14 cellular contexts compared by ENCODE assay signal in the genomic region with DNA sequence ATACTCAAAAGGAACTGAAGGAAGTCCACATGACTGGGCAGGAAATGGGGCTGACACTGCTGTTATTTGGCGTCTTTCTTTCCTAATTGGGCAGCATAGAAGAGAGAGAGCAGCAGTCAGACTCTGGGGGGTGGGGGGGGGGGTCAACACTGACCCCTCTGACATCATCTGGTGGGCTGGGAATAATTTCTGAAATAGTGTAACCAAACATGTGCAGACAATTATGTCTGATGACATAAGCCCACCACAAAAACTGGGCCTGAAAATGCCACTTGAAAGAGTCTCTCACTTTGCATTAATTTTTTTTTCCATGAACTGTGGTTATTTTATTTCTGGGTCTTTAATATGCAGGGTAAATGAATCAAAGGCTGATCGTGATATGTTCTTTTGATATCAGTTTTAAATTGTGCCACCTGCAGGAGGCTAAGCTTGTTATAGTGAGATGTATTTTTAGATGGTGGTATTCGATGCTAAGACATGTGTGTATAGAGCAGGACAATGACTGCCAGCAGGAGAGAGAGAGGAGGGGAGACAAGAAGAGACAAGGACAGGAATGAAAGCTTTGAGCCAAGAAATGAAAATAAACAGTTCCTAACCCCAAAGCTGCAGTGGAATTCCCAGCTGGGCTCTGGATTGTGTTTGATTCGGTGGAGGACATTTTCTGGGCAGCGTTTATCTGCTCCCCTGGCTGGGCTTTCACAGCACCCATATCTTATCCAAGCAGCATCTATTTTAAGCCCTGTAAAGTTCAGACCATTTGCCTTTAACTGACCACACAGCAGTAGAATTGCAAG.
A peak's percentile ranks its signal among the peaks of the same experiment; 100 is the strongest.
DNase-seq lines count a peak whose midpoint lies in the region; ATAC-seq and TF ChIP-seq lines count a peak whose summit lies in the region.
"Had no signal": no experiment of that assay in that cellular context is flagged by ENCODE, and none has a peak within 500 bp of the region (broad histone marks: within the 10 kb centered on the region; RNA-seq: fewer than 3 reads in every experiment).

No MANE protein-coding gene starts in this region.

- no peak for ATAC-seq in WTC11
- ATAC-seq in stimulated activated naive B cell treated with anti-CD40 and anti-IgM and Interleukin-4, amounts not matched to agents 10 μg/mL and 1 μg/mL and 100 μg/mL, for 72 hours (replicated peaks): no peak
- ATAC-seq: activated CD4-positive, alpha-beta T cell treated with anti-CD3 and anti-CD28 coated beads for 36 hours had no signal

- peak; percentile 61 for DNase-seq in AG08396 (ENCODE audit: low spot score)
- DNase-seq in WTC11 (ENCODE audit: low spot score): no peak
- DNase-seq in fibroblast of the aortic adventitia (ENCODE audit: low read depth): peak; percentile 95
- DNase-seq in nephron progenitor cell: no peak
- no peak for DNase-seq in OCI-LY7 (ENCODE audit: low spot score)
- DNase-seq in stimulated activated naive B cell treated with anti-CD40 and anti-IgM and Interleukin-4, amounts not matched to agents 10 μg/mL and 1 μg/mL and 100 μg/mL, for 72 hours: no peak
- DNase-seq in activated CD8-positive, alpha-beta memory T cell treated with anti-CD3 and anti-CD28 coated beads, Interleukin-2, amount 50 U/mL, for 4 hours: no peak
- no peak for DNase-seq in stimulated activated CD4-positive, alpha-beta T cell treated with anti-CD3 and anti-CD28 coated beads, Interleukin-4, amount 100 ng/mL, for 4 hours
- DNase-seq: activated CD4-positive, alpha-beta T cell treated with anti-CD3 and anti-CD28 coated beads for 36 hours; DMS79; foreskin melanocyte; NCI-H1694; trophoblast cell had no signal

- H3K4me1 Mint-ChIP-seq in WTC11 (peaks cover 13% of the 10 kb centered on the region), nephron progenitor cell (peaks cover 18% of the 10 kb centered on the region)
- no peaks in the 10 kb centered on the region for H3K4me1 Mint-ChIP-seq in stimulated activated naive B cell treated with anti-CD40 and anti-IgM and Interleukin-4, amounts not matched to agents 10 μg/mL and 1 μg/mL and 100 μg/mL, for 72 hours
- H3K4me1 Mint-ChIP-seq: activated CD4-positive, alpha-beta T cell treated with anti-CD3 and anti-CD28 coated beads for 36 hours had no signal

- H3K79me2 ChIP-seq in OCI-LY7 (ENCODE audit: insufficient read depth, low read depth, low read length): no peaks in the 10 kb centered on the region

- peaks cover 40% of the 10 kb centered on the region for H3K36me3 Mint-ChIP-seq in WTC11
- H3K36me3 Mint-ChIP-seq in nephron progenitor cell (ENCODE audit: low read depth): peaks cover 79% of the 10 kb centered on the region
- H3K36me3 Mint-ChIP-seq in stimulated activated naive B cell treated with anti-CD40 and anti-IgM and Interleukin-4, amounts not matched to agents 10 μg/mL and 1 μg/mL and 100 μg/mL, for 72 hours: no peaks in the 10 kb centered on the region

- H3K27ac Mint-ChIP-seq in WTC11 (0 out of 2 replicates have a peak overlapping the region, but pooled peaks have one; percentile 1), nephron progenitor cell (peak overlapping the region; percentile 5)
- no peak overlapping the region for H3K27ac Mint-ChIP-seq in stimulated activated naive B cell treated with anti-CD40 and anti-IgM and Interleukin-4, amounts not matched to agents 10 μg/mL and 1 μg/mL and 100 μg/mL, for 72 hours
- H3K27ac Mint-ChIP-seq: activated CD4-positive, alpha-beta T cell treated with anti-CD3 and anti-CD28 coated beads for 36 hours had no signal

- H3K4me2 ChIP-seq in OCI-LY7 (ENCODE audit: low read length): no peak overlapping the region

- no peak overlapping the region for H3K27ac ChIP-seq in OCI-LY7 (ENCODE audit: low read depth, low read length, poor library complexity, severe bottlenecking)
- H3K27ac ChIP-seq: SK-N-MC had no signal

- H3K9me3 Mint-ChIP-seq in WTC11 (no peaks in the 10 kb centered on the region), nephron progenitor cell (no peaks in the 10 kb centered on the region)
- peaks cover 0 to 3% of the 10 kb centered on the region in 2 donors for H3K9me3 Mint-ChIP-seq in stimulated activated naive B cell treated with anti-CD40 and anti-IgM and Interleukin-4, amounts not matched to agents 10 μg/mL and 1 μg/mL and 100 μg/mL, for 72 hours

- H2AFZ ChIP-seq in OCI-LY7 (ENCODE audit: low read length): no peak overlapping the region

- no peaks in the 10 kb centered on the region for H3K4me1 ChIP-seq in OCI-LY7 (ENCODE audit: insufficient read depth, low read length, poor library complexity, severe bottlenecking)

- no peak overlapping the region for H3K4me3 ChIP-seq in fibroblast of the aortic adventitia (ENCODE audit: low read depth, low read length)
- no peak overlapping the region for H3K4me3 ChIP-seq in OCI-LY7 (ENCODE audit: low read depth, low read length, poor library complexity, severe bottlenecking)
- H3K4me3 ChIP-seq: SK-N-MC had no signal

- H3K9me3 ChIP-seq in OCI-LY7 (ENCODE audit: low read length): no peaks in the 10 kb centered on the region

- no peak overlapping the region for H3K4me3 Mint-ChIP-seq in WTC11
- no peak overlapping the region for H3K4me3 Mint-ChIP-seq in nephron progenitor cell
- no peak overlapping the region for H3K4me3 Mint-ChIP-seq in stimulated activated naive B cell treated with anti-CD40 and anti-IgM and Interleukin-4, amounts not matched to agents 10 μg/mL and 1 μg/mL and 100 μg/mL, for 72 hours
- H3K4me3 Mint-ChIP-seq: activated CD4-positive, alpha-beta T cell treated with anti-CD3 and anti-CD28 coated beads for 36 hours had no signal

- no peaks in the 10 kb centered on the region for H3K9me2 ChIP-seq in OCI-LY7 (ENCODE audit: insufficient read depth, low read length)

- POLR2A ChIA-PET in WTC11 (lab: Charles Lee) (no interaction called here), OCI-LY7 (lab: Charles Lee) (no interaction called here)

- intact Hi-C loops in OCI-LY7 (cut with micrococcal nuclease; ENCODE audit: unreplicated experiment): no loop called here

- no TSS peak for BruUV-seq in OCI-LY7 (replicated peaks; lab: Mats Ljungman, UMichigan)

- H3K27me3 Mint-ChIP-seq in WTC11 (ENCODE audit: low read depth): no peaks in the 10 kb centered on the region
- H3K27me3 Mint-ChIP-seq in nephron progenitor cell (ENCODE audit: low read depth, poor library complexity): no peaks in the 10 kb centered on the region
- H3K27me3 Mint-ChIP-seq in stimulated activated naive B cell treated with anti-CD40 and anti-IgM and Interleukin-4, amounts not matched to agents 10 μg/mL and 1 μg/mL and 100 μg/mL, for 72 hours: no peaks in the 10 kb centered on the region
- H3K27me3 Mint-ChIP-seq: activated CD4-positive, alpha-beta T cell treated with anti-CD3 and anti-CD28 coated beads for 36 hours had no signal

- no peaks in the 10 kb centered on the region for H4K20me1 ChIP-seq in OCI-LY7 (ENCODE audit: insufficient read depth, low read length)

- no peak for TF ChIP-seq CTCF in WTC11 (IDR thresholded peaks at IDR 0.05)
- TF ChIP-seq CTCF in fibroblast of the aortic adventitia (IDR thresholded peaks at IDR 0.05; ENCODE audit: insufficient read depth, low read length): peak; percentile 27
- no peak for TF ChIP-seq CTCF in nephron progenitor cell (IDR thresholded peaks at IDR 0.05)
- TF ChIP-seq CTCF in OCI-LY7 (conservative IDR thresholded peaks at IDR 0.05; ENCODE audit: low read length): no peak

- no peaks in the 10 kb centered on the region for H3K36me3 ChIP-seq in OCI-LY7 (ENCODE audit: insufficient read depth, low read length)

- CTCF ChIA-PET in WTC11 (lab: Charles Lee): interaction anchor here (1.2 to 1.3 kb wide), 2 partner anchors 34 to 36 kb away, joined by 3 read pairs; no protein-coding TSS in a partner anchor
- CTCF ChIA-PET in OCI-LY7 (lab: Charles Lee; ENCODE audit: unreplicated experiment): no interaction called here

TF ChIP-seq in WTC11, 78 proteins besides CTCF, POLR2A, EP300 and RAD21 (continues in another document):
- TF ChIP-seq CBFB (CRISPR knock-in tag; IDR thresholded peaks at IDR 0.05; ENCODE audit: low read depth) (no peak), ELF4 (CRISPR knock-in tag; IDR thresholded peaks at IDR 0.05; ENCODE audit: low read depth) (no peak), ZNF219 (CRISPR knock-in tag; IDR thresholded peaks at IDR 0.05; ENCODE audit: borderline replicate concordance) (no peak), NFATC4 (CRISPR knock-in tag; IDR thresholded peaks at IDR 0.05) (no peak), ZSCAN18 (CRISPR knock-in tag; IDR thresholded peaks at IDR 0.05) (no peak)
- TF ChIP-seq, protein P1, sequence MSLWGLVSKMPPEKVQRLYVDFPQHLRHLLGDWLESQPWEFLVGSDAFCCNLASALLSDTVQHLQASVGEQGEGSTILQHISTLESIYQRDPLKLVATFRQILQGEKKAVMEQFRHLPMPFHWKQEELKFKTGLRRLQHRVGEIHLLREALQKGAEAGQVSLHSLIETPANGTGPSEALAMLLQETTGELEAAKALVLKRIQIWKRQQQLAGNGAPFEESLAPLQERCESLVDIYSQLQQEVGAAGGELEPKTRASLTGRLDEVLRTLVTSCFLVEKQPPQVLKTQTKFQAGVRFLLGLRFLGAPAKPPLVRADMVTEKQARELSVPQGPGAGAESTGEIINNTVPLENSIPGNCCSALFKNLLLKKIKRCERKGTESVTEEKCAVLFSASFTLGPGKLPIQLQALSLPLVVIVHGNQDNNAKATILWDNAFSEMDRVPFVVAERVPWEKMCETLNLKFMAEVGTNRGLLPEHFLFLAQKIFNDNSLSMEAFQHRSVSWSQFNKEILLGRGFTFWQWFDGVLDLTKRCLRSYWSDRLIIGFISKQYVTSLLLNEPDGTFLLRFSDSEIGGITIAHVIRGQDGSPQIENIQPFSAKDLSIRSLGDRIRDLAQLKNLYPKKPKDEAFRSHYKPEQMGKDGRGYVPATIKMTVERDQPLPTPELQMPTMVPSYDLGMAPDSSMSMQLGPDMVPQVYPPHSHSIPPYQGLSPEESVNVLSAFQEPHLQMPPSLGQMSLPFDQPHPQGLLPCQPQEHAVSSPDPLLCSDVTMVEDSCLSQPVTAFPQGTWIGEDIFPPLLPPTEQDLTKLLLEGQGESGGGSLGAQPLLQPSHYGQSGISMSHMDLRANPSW (CRISPR knock-in tag; conservative IDR thresholded peaks at IDR 0.05; ENCODE audit: low read depth): no peak

Comparison
In these comparisons a context has a peak if more than half of its experiments do, and no peak if none do; other contexts are left out.
1. DNase-seq: peak in AG08396 (single experiment) and fibroblast of the aortic adventitia (single experiment); none in WTC11 (single experiment), nephron progenitor cell (single experiment), OCI-LY7 (single experiment), stimulated activated naive B cell treated with anti-CD40 and anti-IgM and Interleukin-4, amounts not matched to agents 10 μg/mL and 1 μg/mL and 100 μg/mL, for 72 hours (single experiment), activated CD8-positive, alpha-beta memory T cell treated with anti-CD3 and anti-CD28 coated beads, Interleukin-2, amount 50 U/mL, for 4 hours (single experiment) and stimulated activated CD4-positive, alpha-beta T cell treated with anti-CD3 and anti-CD28 coated beads, Interleukin-4, amount 100 ng/mL, for 4 hours (0 of 2).